In genomic region chr19:47239610-47240296, GRCh38 we compare ENCODE assay signal across 8 cellular contexts. TPM values are rescaled to one million over a fixed set of nuclear protein-coding genes. Genes with fewer than 3 reads are reported as not detected.
DNase-seq lines count a peak whose midpoint lies in the region; ATAC-seq and TF ChIP-seq lines count a peak whose summit lies in the region.

No MANE protein-coding gene starts in this region.

- DNase-seq in LHCN-M2 (ENCODE audit: low read depth) (peak; percentile 68), ecto neural progenitor cell (ENCODE audit: low spot score) (peak; percentile 87), mesothelial cell of epicardium (ENCODE audit: low spot score in 2 of 2, unreplicated experiment in 2 of 2) (peak in 1 of 2 experiments; percentile 62), transverse colon (peak; percentile 59), HAP-1 (ENCODE audit: low spot score in 2 of 2) (no peak), SKM-1 (lab: John Stamatoyannopoulos, UW; ENCODE audit: unreplicated experiment) (no peak)
- DNase-seq in activated CD4-positive, alpha-beta T cell treated with anti-CD3 and anti-CD28 coated beads for 36 hours = peak; percentile 64

- no peak overlapping the region for H3K9ac ChIP-seq in BLaER1

- H3K36me3 ChIP-seq in BLaER1 (no peaks in the 10 kb centered on the region), transverse colon (no peaks in the 10 kb centered on the region), HAP-1 (replicated peaks) (no peaks in the 10 kb centered on the region; the same call in 1 of the 2 replicates)

- CTCF ChIA-PET in activated CD4-positive, alpha-beta T cell treated with anti-CD3 and anti-CD28 coated beads for 36 hours (lab: Charles Lee) = interaction anchor here (1.2 kb wide), 1 partner anchor 29 kb away, joined by 7 read pairs; no protein-coding TSS in a partner anchor

- H3K4me3 ChIP-seq in BLaER1 = peak overlapping the region; percentile 57
- peak overlapping the region in 3 of 4 donors; percentile 4 to 27 (median 25) for H3K4me3 ChIP-seq in transverse colon
- no peak overlapping the region for H3K4me3 ChIP-seq in HAP-1

- no peak for TF ChIP-seq POLR2A in transverse colon (IDR thresholded peaks at IDR 0.05)

- H3K4me2 ChIP-seq in BLaER1 = peak overlapping the region; percentile 68

- H3K36me3 Mint-ChIP-seq in activated CD4-positive, alpha-beta T cell treated with anti-CD3 and anti-CD28 coated beads for 36 hours (ENCODE audit: low read depth) = peaks cover 7% of the 10 kb centered on the region
- no peaks in the 10 kb centered on the region for H3K36me3 Mint-ChIP-seq in mesothelial cell of epicardium

- H3K9me3 Mint-ChIP-seq in activated CD4-positive, alpha-beta T cell treated with anti-CD3 and anti-CD28 coated beads for 36 hours (ENCODE audit: low read depth) = no peaks in the 10 kb centered on the region
- no peaks in the 10 kb centered on the region for H3K9me3 Mint-ChIP-seq in mesothelial cell of epicardium

- H3K27me3 Mint-ChIP-seq in activated CD4-positive, alpha-beta T cell treated with anti-CD3 and anti-CD28 coated beads for 36 hours = peaks cover 3% of the 10 kb centered on the region
- H3K27me3 Mint-ChIP-seq in mesothelial cell of epicardium (ENCODE audit: low read depth) = peaks cover 3% of the 10 kb centered on the region

- H4K20me1 ChIP-seq in BLaER1 = peaks cover 11% of the 10 kb centered on the region

- H3K9me3 ChIP-seq in BLaER1 (no peaks in the 10 kb centered on the region), transverse colon (no peaks in the 10 kb centered on the region), HAP-1 (no peaks in the 10 kb centered on the region)

- ATAC-seq in activated CD4-positive, alpha-beta T cell treated with anti-CD3 and anti-CD28 coated beads for 36 hours = no peak

- 5% methylated on average over 18 of the region's 62 CpGs; no CpG with 5 or more reads in 1 of the 2 donors for WGBS in transverse colon (ENCODE audit: low coverage in 1 of 2), 2 donors

- POLR2A ChIA-PET in activated CD4-positive, alpha-beta T cell treated with anti-CD3 and anti-CD28 coated beads for 36 hours (lab: Charles Lee) = interaction anchor here (0.9 to 1.0 kb wide), 2 partner anchors 14 kb away, joined by 3 read pairs; no protein-coding TSS in a partner anchor

- no peak overlapping the region for H3K27ac ChIP-seq in BLaER1
- peak overlapping the region in 1 of 4 donors; percentile 4 for H3K27ac ChIP-seq in transverse colon

- TF ChIP-seq CTCF in mesothelial cell of epicardium (IDR thresholded peaks at IDR 0.05; ENCODE audit: unreplicated experiment) (no peak), transverse colon (IDR thresholded peaks at IDR 0.05) (no peak)

- intact Hi-C loops in activated CD4-positive, alpha-beta T cell treated with anti-CD3 and anti-CD28 coated beads for 36 hours (cut with DNase I, micrococcal nuclease) = loop anchor here (5.0 to 10.0 kb wide), 3 partner anchors 205 to 452 kb away; partner anchors contain the start of genes AP2S1 (in 1 of the 2) and SLC1A5 (in 1 of the 2)
- intact Hi-C loops in transverse colon (cut with DNase I; ENCODE audit: low total_unique reads) = no loop called here

- H3K27ac Mint-ChIP-seq in activated CD4-positive, alpha-beta T cell treated with anti-CD3 and anti-CD28 coated beads for 36 hours = no peak overlapping the region
- no peak overlapping the region for H3K27ac Mint-ChIP-seq in mesothelial cell of epicardium

- H3K4me3 Mint-ChIP-seq in activated CD4-positive, alpha-beta T cell treated with anti-CD3 and anti-CD28 coated beads for 36 hours = no peak overlapping the region
- peak overlapping the region; percentile 49 for H3K4me3 Mint-ChIP-seq in mesothelial cell of epicardium

- in situ Hi-C loops in transverse colon (cut with MboI; ENCODE audit: low pct_ligation_motif_present in 1 of 4, low pct_unique_long_range_greater_than_20kb in 1 of 4, low sequenced_read_pairs in 3 of 4) = loop anchor here in 2 of 4 donors (10.0 kb wide), 2 partner anchors 85 to 95 kb away; no protein-coding TSS in a partner anchor
- in situ Hi-C loops in HAP-1 (cut with MboI; ENCODE audit: low sequenced_read_pairs) = no loop called here

- H3K4me1 ChIP-seq in BLaER1 (peaks cover 70% of the 10 kb centered on the region), transverse colon (peaks cover 8 to 44% (median 37%) of the 10 kb centered on the region in 4 donors), HAP-1 (peaks cover 15% of the 10 kb centered on the region)

- TF ChIP-seq EP300 in transverse colon (IDR thresholded peaks at IDR 0.05; ENCODE audit: low read depth) = no peak

- H3K27me3 ChIP-seq in BLaER1 (peaks cover 49% of the 10 kb centered on the region), transverse colon (peaks cover 23% of the 10 kb centered on the region), HAP-1 (ENCODE audit: low read depth) (no peaks in the 10 kb centered on the region)

- H3K4me1 Mint-ChIP-seq in activated CD4-positive, alpha-beta T cell treated with anti-CD3 and anti-CD28 coated beads for 36 hours = peaks cover 29% of the 10 kb centered on the region
- H3K4me1 Mint-ChIP-seq in mesothelial cell of epicardium = peaks cover 16% of the 10 kb centered on the region

RNA-seq across cellular contexts. Expression of gene BBC3, which starts 8.8 kb away (rescaled TPM):
- total RNA-seq in LHCN-M2 (2014; rRNA removed) (3.3 and 6.8 TPM in 2 replicates), mesothelial cell of epicardium (19.1 to 19.6 TPM (median 19.5 TPM) in 3 replicates), transverse colon (10 to 100 TPM; 10.9 to 31.0 (median 14.4) TPM)
- 4.0 TPM for polyA plus RNA-seq in LHCN-M2 (2012)
- total RNA-seq in activated CD4-positive, alpha-beta T cell treated with anti-CD3 and anti-CD28 coated beads for 36 hours = 10 to 100 TPM in 1 of 2 experiments, 1 to 10 TPM in 1; 8.1 to 12.0 TPM

RNA-seq across cellular contexts. Expression of gene CCDC9, which starts 16.6 kb away (rescaled TPM):
- 4.9 and 16.2 TPM in 2 replicates for total RNA-seq in LHCN-M2 (2014; rRNA removed)
- 18.9 TPM for polyA plus RNA-seq in LHCN-M2 (2012)
- 10 to 100 TPM; 22.4 to 30.6 TPM for total RNA-seq in activated CD4-positive, alpha-beta T cell treated with anti-CD3 and anti-CD28 coated beads for 36 hours
- 45.6 to 49.2 TPM (median 46.8 TPM) in 3 replicates for total RNA-seq in mesothelial cell of epicardium
- 10 to 100 TPM; 20.9 to 27.5 (median 22.4) TPM for total RNA-seq in transverse colon

RNA-seq across cellular contexts. Expression of gene INAFM1, which starts 34.9 kb away (rescaled TPM):
- total RNA-seq in LHCN-M2 (2014; rRNA removed) = 0.51 and 0.80 TPM in 2 replicates
- polyA plus RNA-seq in LHCN-M2 (2012) = 7.5 TPM
- total RNA-seq in activated CD4-positive, alpha-beta T cell treated with anti-CD3 and anti-CD28 coated beads for 36 hours = 10 to 100 TPM; 11.7 to 13.2 TPM
- total RNA-seq in mesothelial cell of epicardium = 24.4 to 25.1 TPM (median 24.6 TPM) in 3 replicates
- total RNA-seq in transverse colon = 10 to 100 TPM in 2 of 4 donors, 1 to 10 TPM in 2; 7.2 to 17.2 (median 9.6) TPM

Comparison
In these comparisons a context has a peak if more than half of its experiments do, and no peak if none do; other contexts are left out.
1. DNase-seq: peak in LHCN-M2 (single experiment), activated CD4-positive, alpha-beta T cell treated with anti-CD3 and anti-CD28 coated beads for 36 hours (single experiment), ecto neural progenitor cell (single experiment) and transverse colon (single experiment); none in HAP-1 (0 of 2) and SKM-1 (single experiment).